17 cellular contexts compared by ENCODE assay signal in genomic region chr16:82440336-82440735, GRCh38.
DNase-seq lines count a peak whose midpoint lies in the region; TF ChIP-seq lines count a peak whose summit lies in the region.
"Had no signal": no experiment of that assay in that cellular context is flagged by ENCODE, and none has a peak within 500 bp of the region (broad histone marks: within the 10 kb centered on the region; RNA-seq: fewer than 3 reads in every experiment).

No MANE protein-coding gene starts in this region.

- H3K4me1 Mint-ChIP-seq in neural progenitor cell: peaks cover 7% of the 10 kb centered on the region
- no peaks in the 10 kb centered on the region for H3K4me1 Mint-ChIP-seq in activated T-helper 1 cell treated with anti-CD3 and anti-CD28 coated beads, Interleukin-12 subunit alpha, Interleukin-12 subunit beta, Interleukin-2, Interleukin-4 antibody, amounts not matched to agents 30 ng/mL and 10 ng/mL and 1 ng/mL, durations not matched to agents 14 hours and 24 hours and 36 hours (ENCODE audit: low read depth)
- H3K4me1 Mint-ChIP-seq: CD8-positive, alpha-beta memory T cell had no signal

- no peak overlapping the region for H3K27ac Mint-ChIP-seq in neural progenitor cell
- H3K27ac Mint-ChIP-seq in activated T-helper 1 cell treated with anti-CD3 and anti-CD28 coated beads, Interleukin-12 subunit alpha, Interleukin-12 subunit beta, Interleukin-2, Interleukin-4 antibody, amounts not matched to agents 30 ng/mL and 10 ng/mL and 1 ng/mL, durations not matched to agents 14 hours and 24 hours and 36 hours: no peak overlapping the region
- H3K27ac Mint-ChIP-seq: CD8-positive, alpha-beta memory T cell; HFFc6 had no signal

- H3K4me2 ChIP-seq in neural progenitor cell (no peak overlapping the region), osteoblast (ENCODE audit: insufficient read depth, low read length) (no peak overlapping the region)
- H3K4me2 ChIP-seq: BLaER1 had no signal

- no peaks in the 10 kb centered on the region for H3K36me3 ChIP-seq in NT2/D1 (ENCODE audit: insufficient read depth, insufficient read length, low read length)
- no peaks in the 10 kb centered on the region for H3K36me3 ChIP-seq in neural progenitor cell
- no peaks in the 10 kb centered on the region for H3K36me3 ChIP-seq in osteoblast (ENCODE audit: insufficient read depth, low read length)
- H3K36me3 ChIP-seq: BLaER1, HAP-1 had no signal

- H3K4me3 ChIP-seq in NT2/D1 (ENCODE audit: insufficient read length, low read depth) (no peak overlapping the region), neural progenitor cell (no peak overlapping the region), osteoblast (ENCODE audit: insufficient read depth, low read length) (no peak overlapping the region)
- H3K4me3 ChIP-seq: BLaER1, GM12878, GM23248, HAP-1 had no signal

- DNase-seq in ELF-1 (ENCODE audit: low read depth, low spot score) (peak; percentile 22), NT2/D1 (ENCODE audit: low read depth, low spot score) (peak; percentile 27), iPS-NIHi11 (ENCODE audit: low spot score) (peak; percentile 51), neural progenitor cell (ENCODE audit: low spot score) (peak; percentile 79), NCI-H226 (no peak), osteoblast (ENCODE audit: insufficient read length, low spot score, missing footprints) (no peak)
- no peak for DNase-seq in activated CD4-positive, alpha-beta T cell treated with anti-CD3 and anti-CD28 coated beads, Interleukin-2, amount 50 U/mL, for 4 hours
- no peak for DNase-seq in activated T-helper 1 cell treated with anti-CD3 and anti-CD28 coated beads, Interleukin-12 subunit alpha, Interleukin-12 subunit beta, Interleukin-2, Interleukin-4 antibody, amounts not matched to agents 30 ng/mL and 10 ng/mL and 1 ng/mL, durations not matched to agents 14 hours and 24 hours and 36 hours (ENCODE audit: low spot score)
- DNase-seq: 8988T; AML-193; CD8-positive, alpha-beta memory T cell; DMS 273 treated with DMSO at 0.1 percent for 48 hours; HFFc6 had no signal

- H4K20me1 ChIP-seq in neural progenitor cell (ENCODE audit: low read depth) (no peaks in the 10 kb centered on the region), osteoblast (ENCODE audit: insufficient read depth, low read length) (no peaks in the 10 kb centered on the region)
- H4K20me1 ChIP-seq: BLaER1 had no signal

- H3K9me3 Mint-ChIP-seq in neural progenitor cell: no peaks in the 10 kb centered on the region
- H3K9me3 Mint-ChIP-seq in activated T-helper 1 cell treated with anti-CD3 and anti-CD28 coated beads, Interleukin-12 subunit alpha, Interleukin-12 subunit beta, Interleukin-2, Interleukin-4 antibody, amounts not matched to agents 30 ng/mL and 10 ng/mL and 1 ng/mL, durations not matched to agents 14 hours and 24 hours and 36 hours: no peaks in the 10 kb centered on the region

- H3K79me2 ChIP-seq in neural progenitor cell (ENCODE audit: low read depth): no peaks in the 10 kb centered on the region
- no peaks in the 10 kb centered on the region for H3K79me2 ChIP-seq in osteoblast (ENCODE audit: insufficient read depth, low read length)

- no peak overlapping the region for H3K4me3 Mint-ChIP-seq in neural progenitor cell
- no peak overlapping the region for H3K4me3 Mint-ChIP-seq in activated T-helper 1 cell treated with anti-CD3 and anti-CD28 coated beads, Interleukin-12 subunit alpha, Interleukin-12 subunit beta, Interleukin-2, Interleukin-4 antibody, amounts not matched to agents 30 ng/mL and 10 ng/mL and 1 ng/mL, durations not matched to agents 14 hours and 24 hours and 36 hours
- H3K4me3 Mint-ChIP-seq: CD8-positive, alpha-beta memory T cell; HFFc6 had no signal

- H3K9ac ChIP-seq in NT2/D1 (ENCODE audit: insufficient read length, low read depth) (no peak overlapping the region), neural progenitor cell (no peak overlapping the region)
- H3K9ac ChIP-seq: BLaER1, GM23248 had no signal

- intact Hi-C loops in activated T-helper 1 cell treated with anti-CD3 and anti-CD28 coated beads, Interleukin-12 subunit alpha, Interleukin-12 subunit beta, Interleukin-2, Interleukin-4 antibody, amounts not matched to agents 30 ng/mL and 10 ng/mL and 1 ng/mL, durations not matched to agents 14 hours and 24 hours and 36 hours (cut with micrococcal nuclease): no loop called here

- no peak overlapping the region for H2AFZ ChIP-seq in neural progenitor cell (replicated peaks)
- no peak overlapping the region for H2AFZ ChIP-seq in osteoblast (ENCODE audit: low read length)
- H2AFZ ChIP-seq: GM23248 had no signal

- H3K4me1 ChIP-seq in NT2/D1 (ENCODE audit: insufficient read depth, insufficient read length) (peaks cover 3% of the 10 kb centered on the region), neural progenitor cell (peaks cover 8% of the 10 kb centered on the region), osteoblast (ENCODE audit: insufficient read depth, low read length) (no peaks in the 10 kb centered on the region)
- H3K4me1 ChIP-seq: BLaER1, HAP-1 had no signal

- no peaks in the 10 kb centered on the region for H3F3A ChIP-seq in neural progenitor cell (ENCODE audit: low read depth)

- H3K27me3 Mint-ChIP-seq in neural progenitor cell (ENCODE audit: insufficient read depth, low read depth): peaks cover 2% of the 10 kb centered on the region
- H3K27me3 Mint-ChIP-seq in activated T-helper 1 cell treated with anti-CD3 and anti-CD28 coated beads, Interleukin-12 subunit alpha, Interleukin-12 subunit beta, Interleukin-2, Interleukin-4 antibody, amounts not matched to agents 30 ng/mL and 10 ng/mL and 1 ng/mL, durations not matched to agents 14 hours and 24 hours and 36 hours (ENCODE audit: insufficient read depth): no peaks in the 10 kb centered on the region

- H3K27me3 ChIP-seq in NT2/D1 (ENCODE audit: insufficient read depth, insufficient read length) (peaks cover 14% of the 10 kb centered on the region), neural progenitor cell (no peaks in the 10 kb centered on the region), osteoblast (ENCODE audit: insufficient read depth, low read length) (no peaks in the 10 kb centered on the region)
- H3K27me3 ChIP-seq: BLaER1 had no signal

- H3K36me3 Mint-ChIP-seq in neural progenitor cell: no peaks in the 10 kb centered on the region
- H3K36me3 Mint-ChIP-seq in activated T-helper 1 cell treated with anti-CD3 and anti-CD28 coated beads, Interleukin-12 subunit alpha, Interleukin-12 subunit beta, Interleukin-2, Interleukin-4 antibody, amounts not matched to agents 30 ng/mL and 10 ng/mL and 1 ng/mL, durations not matched to agents 14 hours and 24 hours and 36 hours (ENCODE audit: low read depth): no peaks in the 10 kb centered on the region
- H3K36me3 Mint-ChIP-seq: CD8-positive, alpha-beta memory T cell had no signal

- TF ChIP-seq CTCF in neural progenitor cell (IDR thresholded peaks at IDR 0.05) (no peak), osteoblast (IDR thresholded peaks at IDR 0.05; ENCODE audit: extremely low read depth, low read depth, low read length) (no peak)

- H3K9me3 ChIP-seq in NT2/D1 (ENCODE audit: insufficient read depth, low read length) (no peaks in the 10 kb centered on the region), neural progenitor cell (ENCODE audit: low read depth) (no peaks in the 10 kb centered on the region), osteoblast (ENCODE audit: low read depth, low read length) (no peaks in the 10 kb centered on the region)
- H3K9me3 ChIP-seq: BLaER1, HAP-1 had no signal

- no peak overlapping the region for H3K27ac ChIP-seq in neural progenitor cell
- no peak overlapping the region for H3K27ac ChIP-seq in osteoblast (ENCODE audit: low read depth, low read length)
- H3K27ac ChIP-seq: BLaER1, GM23248 had no signal

Comparison
In these comparisons a context has a peak if more than half of its experiments do, and no peak if none do; other contexts are left out.
1. DNase-seq: peak in ELF-1 (single experiment), NT2/D1 (single experiment), iPS-NIHi11 (single experiment) and neural progenitor cell (single experiment); none in activated CD4-positive, alpha-beta T cell treated with anti-CD3 and anti-CD28 coated beads, Interleukin-2, amount 50 U/mL, for 4 hours (0 of 2), NCI-H226 (single experiment), activated T-helper 1 cell treated with anti-CD3 and anti-CD28 coated beads, Interleukin-12 subunit alpha, Interleukin-12 subunit beta, Interleukin-2, Interleukin-4 antibody, amounts not matched to agents 30 ng/mL and 10 ng/mL and 1 ng/mL, durations not matched to agents 14 hours and 24 hours and 36 hours (single experiment) and osteoblast (single experiment).